In genomic region chr17:74759243-74759801, GRCh38 we compare ENCODE assay signal across 8 cellular contexts.
DNase-seq lines count a peak whose midpoint lies in the region; ATAC-seq lines count a peak whose summit lies in the region.

No MANE protein-coding gene starts in this region.

- DNase-seq in NCI-H510A treated with DMSO at 0.1 percent for 48 hours (lab: John Stamatoyannopoulos, UW) (peak; percentile 36), NCI-H510A (lab: John Stamatoyannopoulos, UW) (no peak), epithelial cell of prostate (ENCODE audit: low read depth, low spot score) (no peak), putamen (ENCODE audit: low spot score) (no peak), NCI-H2196 (lab: John Stamatoyannopoulos, UW; ENCODE audit: unreplicated experiment) (no peak)
- DNase-seq in T-helper 2 cell treated with Interferon-gamma antibody and Interleukin-4, amounts not matched to agents 5 μg/mL and 100 μg/mL, for 36 hours (ENCODE audit: low spot score), result peak; percentile 52
- peak; percentile 53 to 68 for DNase-seq in stimulated activated naive CD8-positive, alpha-beta T cell treated with anti-CD3 and anti-CD28 coated beads, Interleukin-15, amount 100 ng/mL, for 72 hours

- H3K4me1 Mint-ChIP-seq in T-helper 2 cell treated with Interferon-gamma antibody and Interleukin-4, amounts not matched to agents 5 μg/mL and 100 μg/mL, for 36 hours (ENCODE audit: low read depth), result peaks cover 51% of the 10 kb centered on the region
- peaks cover 64% of the 10 kb centered on the region for H3K4me1 Mint-ChIP-seq in stimulated activated naive CD8-positive, alpha-beta T cell treated with anti-CD3 and anti-CD28 coated beads, Interleukin-15, amount 100 ng/mL, for 72 hours

- peak overlapping the region; percentile 61 for H3K27ac Mint-ChIP-seq in T-helper 2 cell treated with Interferon-gamma antibody and Interleukin-4, amounts not matched to agents 5 μg/mL and 100 μg/mL, for 36 hours
- H3K27ac Mint-ChIP-seq in stimulated activated naive CD8-positive, alpha-beta T cell treated with anti-CD3 and anti-CD28 coated beads, Interleukin-15, amount 100 ng/mL, for 72 hours, result peak overlapping the region; percentile 90 to 94

- H3K9me3 Mint-ChIP-seq in T-helper 2 cell treated with Interferon-gamma antibody and Interleukin-4, amounts not matched to agents 5 μg/mL and 100 μg/mL, for 36 hours, result no peaks in the 10 kb centered on the region
- no peaks in the 10 kb centered on the region for H3K9me3 Mint-ChIP-seq in stimulated activated naive CD8-positive, alpha-beta T cell treated with anti-CD3 and anti-CD28 coated beads, Interleukin-15, amount 100 ng/mL, for 72 hours

- H3K4me3 Mint-ChIP-seq in T-helper 2 cell treated with Interferon-gamma antibody and Interleukin-4, amounts not matched to agents 5 μg/mL and 100 μg/mL, for 36 hours, result peak overlapping the region; percentile 74
- peak overlapping the region; percentile 76 to 80 for H3K4me3 Mint-ChIP-seq in stimulated activated naive CD8-positive, alpha-beta T cell treated with anti-CD3 and anti-CD28 coated beads, Interleukin-15, amount 100 ng/mL, for 72 hours

- peak overlapping the region; percentile 85 for H3K27ac ChIP-seq in epithelial cell of prostate

- ATAC-seq in HG03135 (IDR thresholded peaks at IDR 0.05; ENCODE audit: unreplicated experiment), result peak; percentile 50
- ATAC-seq in stimulated activated naive CD8-positive, alpha-beta T cell treated with anti-CD3 and anti-CD28 coated beads, Interleukin-15, amount 100 ng/mL, for 72 hours, result peak; percentile 91

- H3K27me3 Mint-ChIP-seq in T-helper 2 cell treated with Interferon-gamma antibody and Interleukin-4, amounts not matched to agents 5 μg/mL and 100 μg/mL, for 36 hours (ENCODE audit: low read depth), result no peaks in the 10 kb centered on the region
- no peaks in the 10 kb centered on the region for H3K27me3 Mint-ChIP-seq in stimulated activated naive CD8-positive, alpha-beta T cell treated with anti-CD3 and anti-CD28 coated beads, Interleukin-15, amount 100 ng/mL, for 72 hours

- H3K36me3 Mint-ChIP-seq in T-helper 2 cell treated with Interferon-gamma antibody and Interleukin-4, amounts not matched to agents 5 μg/mL and 100 μg/mL, for 36 hours (ENCODE audit: low read depth), result peaks cover 16% of the 10 kb centered on the region

Comparison
In these comparisons a context has a peak if more than half of its experiments do, and no peak if none do; other contexts are left out.
1. DNase-seq: peak in NCI-H510A treated with DMSO at 0.1 percent for 48 hours (single experiment), T-helper 2 cell treated with Interferon-gamma antibody and Interleukin-4, amounts not matched to agents 5 μg/mL and 100 μg/mL, for 36 hours (single experiment) and stimulated activated naive CD8-positive, alpha-beta T cell treated with anti-CD3 and anti-CD28 coated beads, Interleukin-15, amount 100 ng/mL, for 72 hours (2 of 2); none in NCI-H510A (single experiment), epithelial cell of prostate (single experiment), putamen (single experiment) and NCI-H2196 (single experiment).